Comparison of ENCODE assay signal across 1 cellular context in genomic region chr2:121257476-121257831, GRCh38.
TF ChIP-seq lines count a peak whose summit lies in the region.

No MANE protein-coding gene starts in this region.

TF ChIP-seq in GM23338, 12 proteins besides CTCF, POLR2A, EP300 and RAD21 (continued from another document):
- no peak for TF ChIP-seq ZNF462 (CRISPR knock-in tag; IDR thresholded peaks at IDR 0.05)
- no peak for TF ChIP-seq NANOG (IDR thresholded peaks at IDR 0.05; ENCODE audit: borderline replicate concordance)
- no peak for TF ChIP-seq POLR2AphosphoS5 (IDR thresholded peaks at IDR 0.05; ENCODE audit: low read depth)
- TF ChIP-seq ZNF114 (CRISPR knock-in tag; IDR thresholded peaks at IDR 0.05) = no peak
- TF ChIP-seq REST (IDR thresholded peaks at IDR 0.05; ENCODE audit: unreplicated experiment) = no peak
- no peak for TF ChIP-seq JUNB (IDR thresholded peaks at IDR 0.05; ENCODE audit: unreplicated experiment)
- no peak for TF ChIP-seq EZH2 (IDR thresholded peaks at IDR 0.05; ENCODE audit: low read depth, unreplicated experiment)
- TF ChIP-seq CREB1 (CRISPR knock-in tag; IDR thresholded peaks at IDR 0.05; ENCODE audit: low read depth) = no peak
- no peak for TF ChIP-seq ZNF331 (CRISPR knock-in tag; IDR thresholded peaks at IDR 0.05; ENCODE audit: low read depth)
- no peak for TF ChIP-seq STAT1 (IDR thresholded peaks at IDR 0.05; ENCODE audit: unreplicated experiment)
TF ChIP-seq in GM23338: peak in this region for 0.
